14 cellular contexts compared by ENCODE assay signal in the genomic region with DNA sequence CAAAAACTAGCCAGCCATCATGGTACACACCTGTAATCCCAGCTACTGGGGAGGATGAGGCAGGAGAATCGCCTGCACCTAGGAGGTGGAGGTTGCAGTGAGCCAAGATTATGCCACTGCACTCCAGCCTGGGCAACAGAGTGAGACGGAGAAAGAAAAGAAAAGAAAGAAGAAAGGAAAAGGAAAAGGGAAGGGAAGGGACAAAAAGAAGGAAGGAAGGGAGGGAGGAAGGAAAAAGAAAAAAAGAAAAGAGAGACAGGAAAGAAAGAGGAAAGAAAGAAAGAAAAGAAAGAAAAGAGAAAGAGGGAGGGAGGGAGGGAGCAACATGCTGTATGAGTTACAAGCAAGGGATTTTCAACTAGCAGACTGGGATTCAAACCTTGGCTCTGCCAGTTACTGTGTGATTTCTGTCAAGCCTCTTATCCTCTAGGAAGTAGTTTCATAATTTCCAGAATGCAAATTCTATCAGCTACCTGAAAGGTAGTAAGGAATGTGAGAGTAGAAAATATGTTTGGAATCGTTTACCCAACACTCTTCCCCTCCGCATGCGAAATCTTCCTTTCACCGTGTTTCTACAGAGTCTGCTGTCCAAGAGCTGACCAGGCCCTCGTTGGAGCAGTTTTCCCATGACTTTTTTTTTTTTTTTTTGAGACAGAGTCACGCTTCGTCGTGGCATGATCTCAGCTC. TPM values are rescaled to one million over a fixed set of nuclear protein-coding genes. Genes with fewer than 3 reads are reported as not detected.
A peak's percentile ranks its signal among the peaks of the same experiment; 100 is the strongest.
DNase-seq lines count a peak whose midpoint lies in the region; ATAC-seq and TF ChIP-seq lines count a peak whose summit lies in the region.
"Had no signal": no experiment of that assay in that cellular context is flagged by ENCODE, and none has a peak within 500 bp of the region (broad histone marks: within the 10 kb centered on the region; RNA-seq: fewer than 3 reads in every experiment).

No MANE protein-coding gene starts in this region.

- H3K36me3 Mint-ChIP-seq in H9 (ENCODE audit: insufficient read depth in 1 of 3, low read depth in 3 of 3): peaks cover 3 to 7% (median 3%) of the 10 kb centered on the region in 3 experiments; a peak in 4 of 7 replicates
- peaks cover 25 to 50% of the 10 kb centered on the region in 2 donors for H3K36me3 Mint-ChIP-seq in stimulated activated naive B cell treated with anti-CD40 and anti-IgM and Interleukin-4, amounts not matched to agents 10 μg/mL and 1 μg/mL and 100 μg/mL, for 72 hours
- peaks cover 10% of the 10 kb centered on the region for H3K36me3 Mint-ChIP-seq in activated naive CD4-positive, alpha-beta T cell treated with anti-CD3 and anti-CD28 coated beads, Interleukin-2, amount 10 ng/mL, durations not matched to agents 7 days and 5 days
- H3K36me3 Mint-ChIP-seq in endodermal cell (ENCODE audit: low read depth): peaks cover 25% of the 10 kb centered on the region

- H3K9me3 Mint-ChIP-seq in H9 (no peaks in the 10 kb centered on the region), endodermal cell (no peaks in the 10 kb centered on the region)
- no peaks in the 10 kb centered on the region for H3K9me3 Mint-ChIP-seq in stimulated activated naive B cell treated with anti-CD40 and anti-IgM and Interleukin-4, amounts not matched to agents 10 μg/mL and 1 μg/mL and 100 μg/mL, for 72 hours
- H3K9me3 Mint-ChIP-seq in activated naive CD4-positive, alpha-beta T cell treated with anti-CD3 and anti-CD28 coated beads, Interleukin-2, amount 10 ng/mL, durations not matched to agents 7 days and 5 days: no peaks in the 10 kb centered on the region
- H3K9me3 Mint-ChIP-seq: CD4-positive, CD25-positive, alpha-beta regulatory T cell had no signal

- no peak overlapping the region for H4K91ac ChIP-seq in H9 (ENCODE audit: insufficient read length, low read depth, low read length)

- H3K27me3 ChIP-seq in H9 (ENCODE audit: insufficient read depth, low read length) (no peaks in the 10 kb centered on the region; the same call in 1 of the 2 replicates), hepatocyte (no peaks in the 10 kb centered on the region), endodermal cell (ENCODE audit: control insufficient read depth, insufficient read depth, low read length, poor library complexity, severe bottlenecking) (no peaks in the 10 kb centered on the region)
- H3K27me3 ChIP-seq: BLaER1 treated with 17β-estradiol and CSF1 and Interleukin-3, amounts not matched to agents 10 nM and 100 nM had no signal

- no peak overlapping the region for H3K4ac ChIP-seq in H9 (ENCODE audit: low read depth, low read length)

- H3K27me3 Mint-ChIP-seq in H9 (ENCODE audit: low read depth) (no peaks in the 10 kb centered on the region), endodermal cell (ENCODE audit: insufficient read depth) (no peaks in the 10 kb centered on the region)
- H3K27me3 Mint-ChIP-seq in stimulated activated naive B cell treated with anti-CD40 and anti-IgM and Interleukin-4, amounts not matched to agents 10 μg/mL and 1 μg/mL and 100 μg/mL, for 72 hours: no peaks in the 10 kb centered on the region
- H3K27me3 Mint-ChIP-seq in activated naive CD4-positive, alpha-beta T cell treated with anti-CD3 and anti-CD28 coated beads, Interleukin-2, amount 10 ng/mL, durations not matched to agents 7 days and 5 days: no peaks in the 10 kb centered on the region
- H3K27me3 Mint-ChIP-seq: CD4-positive, CD25-positive, alpha-beta regulatory T cell had no signal

- WGBS in H9 (ENCODE audit: extremely low coverage, insufficient read length, low lambda C conversion rate): no CpG with 5 or more reads among the region's 10 CpGs
- WGBS in hepatocyte (ENCODE audit: low lambda C conversion rate, missing lambda C conversion rate): 86% methylated on average over 7 of the region's 10 CpGs
- 91 to 93% methylated on average over 5 to 10 of the region's 10 CpGs for WGBS in endodermal cell (ENCODE audit: insufficient coverage in 1 of 2, insufficient read length in 1 of 2), 2 experiments

- CTCF ChIA-PET in activated naive CD4-positive, alpha-beta T cell treated with anti-CD3 and anti-CD28 coated beads, Interleukin-2, amount 10 ng/mL, durations not matched to agents 7 days and 5 days (lab: Charles Lee): no interaction called here

- H3K23ac ChIP-seq in H9 (ENCODE audit: insufficient read length, low read depth, low read length): no peak overlapping the region

- H3K56ac ChIP-seq in H9 (ENCODE audit: insufficient read length, low read depth, low read length): no peak overlapping the region

- DNase-seq in H9 (no peak), amniotic epithelial cell (ENCODE audit: low read depth) (peak; percentile 22), hepatocyte (ENCODE audit: low spot score) (no peak), ecto neural progenitor cell (ENCODE audit: low spot score) (no peak), endodermal cell (no peak)
- DNase-seq in stimulated activated naive B cell treated with anti-CD40 and anti-IgM and Interleukin-4, amounts not matched to agents 10 μg/mL and 1 μg/mL and 100 μg/mL, for 72 hours: no peak
- DNase-seq in activated naive CD4-positive, alpha-beta T cell treated with anti-CD3 and anti-CD28 coated beads, Interleukin-2, amount 10 ng/mL, durations not matched to agents 7 days and 5 days: no peak
- DNase-seq: ACHN; CD4-positive, CD25-positive, alpha-beta regulatory T cell; DMS53; GM23248; H7 had no signal

- H3K27ac Mint-ChIP-seq in H9: peak overlapping the region; percentile 7 to 75 (median 68); a peak in 3 of 7 replicates
- peak overlapping the region; percentile 31 for H3K27ac Mint-ChIP-seq in stimulated activated naive B cell treated with anti-CD40 and anti-IgM and Interleukin-4, amounts not matched to agents 10 μg/mL and 1 μg/mL and 100 μg/mL, for 72 hours
- no peak overlapping the region for H3K27ac Mint-ChIP-seq in activated naive CD4-positive, alpha-beta T cell treated with anti-CD3 and anti-CD28 coated beads, Interleukin-2, amount 10 ng/mL, durations not matched to agents 7 days and 5 days
- no peak overlapping the region for H3K27ac Mint-ChIP-seq in endodermal cell

- ATAC-seq in stimulated activated naive B cell treated with anti-CD40 and anti-IgM and Interleukin-4, amounts not matched to agents 10 μg/mL and 1 μg/mL and 100 μg/mL, for 72 hours (replicated peaks): no peak
- ATAC-seq: GM12878 had no signal

- no peak overlapping the region for H4K8ac ChIP-seq in H9 (replicated peaks; ENCODE audit: insufficient read length, low read depth, low read length)

- peaks cover 3% of the 10 kb centered on the region for H3K36me3 ChIP-seq in hepatocyte (replicated peaks; ENCODE audit: insufficient read depth, low read depth)
- H3K36me3 ChIP-seq in endodermal cell (ENCODE audit: control insufficient read depth, insufficient read depth, low read length): peaks cover 40% of the 10 kb centered on the region

- no peak overlapping the region for H3K18ac ChIP-seq in H9 (ENCODE audit: insufficient read length, low read depth, low read length)

- no peak overlapping the region for H3K4me3 ChIP-seq in hepatocyte
- H3K4me3 ChIP-seq in endodermal cell (ENCODE audit: low read length): no peak overlapping the region
- H3K4me3 ChIP-seq: BLaER1 treated with 17β-estradiol and CSF1 and Interleukin-3, amounts not matched to agents 10 nM and 100 nM; GM12878; GM23248 had no signal

- H3K23me2 ChIP-seq in H9 (ENCODE audit: insufficient read length, low read depth, low read length, poor library complexity, severe bottlenecking): no peaks in the 10 kb centered on the region

- no peak overlapping the region for H3K27ac ChIP-seq in H9 (ENCODE audit: insufficient read length, low read depth, low read length)
- H3K27ac ChIP-seq in hepatocyte: peak overlapping the region; percentile 9
- H3K27ac ChIP-seq in endodermal cell (ENCODE audit: low read depth, low read length): no peak overlapping the region
- H3K27ac ChIP-seq: BLaER1 treated with 17β-estradiol and CSF1 and Interleukin-3, amounts not matched to agents 10 nM and 100 nM; GM23248 had no signal

- H3K9ac ChIP-seq in H9 (ENCODE audit: extremely low read depth, insufficient read length, low read length): no peak overlapping the region
- H3K9ac ChIP-seq in endodermal cell (ENCODE audit: extremely low read depth, low read length, poor library complexity, severe bottlenecking): no peak overlapping the region
- H3K9ac ChIP-seq: BLaER1 treated with 17β-estradiol and CSF1 and Interleukin-3, amounts not matched to agents 10 nM and 100 nM; GM23248 had no signal

- H3K4me2 ChIP-seq in H9 (ENCODE audit: insufficient read depth, insufficient read length, low read length) (no peak overlapping the region), hepatocyte (no peak overlapping the region)
- H3K4me2 ChIP-seq: BLaER1 treated with 17β-estradiol and CSF1 and Interleukin-3, amounts not matched to agents 10 nM and 100 nM had no signal

- H4K5ac ChIP-seq in H9 (ENCODE audit: insufficient read length, low read depth, low read length): no peak overlapping the region

- no peak overlapping the region for H2BK15ac ChIP-seq in H9 (ENCODE audit: low read depth, low read length)

- no peaks in the 10 kb centered on the region for H3K79me1 ChIP-seq in H9 (ENCODE audit: insufficient read depth, low read depth, low read length, poor library complexity, severe bottlenecking)

- no peak overlapping the region for H2BK5ac ChIP-seq in H9 (ENCODE audit: insufficient read length, low read length)

- H3T11ph ChIP-seq in H9 (ENCODE audit: low read length): no peak overlapping the region

- H2BK12ac ChIP-seq in H9 (ENCODE audit: insufficient read length, low read depth, low read length): no peak overlapping the region

- H3K79me2 ChIP-seq in H9 (ENCODE audit: insufficient read depth, low read length): no peaks in the 10 kb centered on the region
- H3K79me2 ChIP-seq in hepatocyte: peaks cover 5% of the 10 kb centered on the region

- H2BK120ac ChIP-seq in H9 (ENCODE audit: low read depth, low read length, poor library complexity, severe bottlenecking): no peak overlapping the region

- no peak overlapping the region for H2BK20ac ChIP-seq in H9 (ENCODE audit: low read depth, low read length, poor library complexity, severe bottlenecking)

- H3K4me1 Mint-ChIP-seq in H9 (peaks cover 13 to 20% of the 10 kb centered on the region in 2 experiments), endodermal cell (peaks cover 11% of the 10 kb centered on the region)
- H3K4me1 Mint-ChIP-seq in stimulated activated naive B cell treated with anti-CD40 and anti-IgM and Interleukin-4, amounts not matched to agents 10 μg/mL and 1 μg/mL and 100 μg/mL, for 72 hours: peaks cover 0 to 3% of the 10 kb centered on the region in 2 donors
- no peaks in the 10 kb centered on the region for H3K4me1 Mint-ChIP-seq in activated naive CD4-positive, alpha-beta T cell treated with anti-CD3 and anti-CD28 coated beads, Interleukin-2, amount 10 ng/mL, durations not matched to agents 7 days and 5 days

- H3K4me3 Mint-ChIP-seq in H9 (no peak overlapping the region), endodermal cell (no peak overlapping the region)
- no peak overlapping the region for H3K4me3 Mint-ChIP-seq in stimulated activated naive B cell treated with anti-CD40 and anti-IgM and Interleukin-4, amounts not matched to agents 10 μg/mL and 1 μg/mL and 100 μg/mL, for 72 hours
- H3K4me3 Mint-ChIP-seq in activated naive CD4-positive, alpha-beta T cell treated with anti-CD3 and anti-CD28 coated beads, Interleukin-2, amount 10 ng/mL, durations not matched to agents 7 days and 5 days: no peak overlapping the region
- H3K4me3 Mint-ChIP-seq: CD4-positive, CD25-positive, alpha-beta regulatory T cell had no signal

- H2AK5ac ChIP-seq in H9 (ENCODE audit: insufficient read length, low read length): no peak overlapping the region

- no peaks in the 10 kb centered on the region for H3K4me1 ChIP-seq in H9 (ENCODE audit: insufficient read depth, low read length)
- peaks cover 10% of the 10 kb centered on the region for H3K4me1 ChIP-seq in hepatocyte (ENCODE audit: insufficient read depth)
- no peaks in the 10 kb centered on the region for H3K4me1 ChIP-seq in endodermal cell (ENCODE audit: control insufficient read depth, insufficient read depth, low read length)
- H3K4me1 ChIP-seq: BLaER1 treated with 17β-estradiol and CSF1 and Interleukin-3, amounts not matched to agents 10 nM and 100 nM had no signal

- H3K9me3 ChIP-seq in H9 (ENCODE audit: control insufficient read depth, low read depth, low read length) (no peaks in the 10 kb centered on the region), hepatocyte (ENCODE audit: low read depth) (no peaks in the 10 kb centered on the region), endodermal cell (ENCODE audit: control insufficient read depth, low read length) (no peaks in the 10 kb centered on the region)
- H3K9me3 ChIP-seq: BLaER1 treated with 17β-estradiol and CSF1 and Interleukin-3, amounts not matched to agents 10 nM and 100 nM had no signal

- no peaks in the 10 kb centered on the region for H3K9me2 ChIP-seq in hepatocyte (replicated peaks; ENCODE audit: insufficient read depth)

- no peak overlapping the region for H2AFZ ChIP-seq in H9 (ENCODE audit: low read length)
- no peak overlapping the region for H2AFZ ChIP-seq in hepatocyte
- H2AFZ ChIP-seq: GM23248 had no signal

- TF ChIP-seq CTCF in H9 (conservative IDR thresholded peaks at IDR 0.05): no peak
- TF ChIP-seq CTCF in hepatocyte (IDR thresholded peaks at IDR 0.05; ENCODE audit: poor library complexity): no peak
- no peak for TF ChIP-seq CTCF in endodermal cell (conservative IDR thresholded peaks at IDR 0.05)

- H3K14ac ChIP-seq in H9 (ENCODE audit: insufficient read depth, low read length): no peak overlapping the region

- H4K20me1 ChIP-seq in H9 (ENCODE audit: control insufficient read depth, insufficient read depth, insufficient read length) (no peaks in the 10 kb centered on the region), hepatocyte (ENCODE audit: insufficient read depth, poor library complexity, severe bottlenecking) (no peaks in the 10 kb centered on the region)

RNA-seq across cellular contexts. Expression of a gene that starts 43.4 kb away (rescaled TPM):
- 56.2 and 57.0 TPM in 2 replicates for total RNA-seq in H9 (2021)
- total RNA-seq in hepatocyte: 16.3 and 28.1 TPM in 2 replicates
- polyA plus RNA-seq in hepatocyte: 16.1 and 18.7 TPM in 2 replicates
- 10 to 100 TPM; 59.8 to 63.2 TPM for total RNA-seq in endodermal cell
- 38.0 TPM for polyA plus RNA-seq in endodermal cell (2013, experiment 1 of 2)
- 39.8 TPM for polyA plus RNA-seq in endodermal cell (2013, experiment 2 of 2)

Comparison
In these comparisons a context has a peak if more than half of its experiments do, and no peak if none do; other contexts are left out.
1. H3K27ac Mint-ChIP-seq: peak in H9 (3 of 3) and stimulated activated naive B cell treated with anti-CD40 and anti-IgM and Interleukin-4, amounts not matched to agents 10 μg/mL and 1 μg/mL and 100 μg/mL, for 72 hours (single experiment); none in activated naive CD4-positive, alpha-beta T cell treated with anti-CD3 and anti-CD28 coated beads, Interleukin-2, amount 10 ng/mL, durations not matched to agents 7 days and 5 days (single experiment) and endodermal cell (single experiment).